Comparison of ENCODE assay signal across 10 cellular contexts in the genomic region with DNA sequence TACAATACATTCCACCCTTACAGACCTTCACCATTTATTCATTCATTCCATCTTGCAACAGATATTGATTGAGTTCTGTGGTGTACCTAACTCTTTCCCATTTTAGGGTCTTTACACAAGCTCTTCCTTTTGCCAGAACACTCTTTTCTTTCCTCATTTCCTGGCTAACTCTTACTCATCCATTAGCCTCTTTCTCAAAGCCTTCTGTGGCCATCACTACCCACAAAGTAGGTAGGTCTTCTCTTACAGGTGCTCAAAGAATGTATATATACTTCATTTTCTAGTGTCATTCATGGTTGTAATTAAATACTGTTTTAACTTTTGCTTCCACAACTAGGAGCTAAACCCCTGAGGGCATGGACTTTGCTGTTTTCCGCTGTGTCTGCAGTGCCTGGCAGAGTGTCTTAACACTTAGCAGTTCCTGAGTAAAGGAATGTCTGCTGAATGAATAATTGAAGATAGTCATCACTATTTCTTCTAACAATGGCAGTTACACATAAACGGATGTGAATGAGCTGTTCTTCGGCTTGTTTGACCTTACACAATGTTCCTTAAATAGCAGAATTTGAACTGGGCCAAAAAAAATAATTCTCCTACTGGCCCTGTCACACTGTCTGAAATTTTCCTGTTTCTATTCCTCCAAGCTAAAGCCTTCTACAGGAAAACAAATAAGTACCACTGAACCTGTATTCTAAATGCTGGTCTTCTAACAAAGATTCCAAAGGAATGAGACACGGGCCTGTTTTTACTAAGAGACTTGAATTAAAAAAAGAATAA. TPM values are rescaled to one million over a fixed set of nuclear protein-coding genes. Genes with fewer than 3 reads are reported as not detected.
A peak's percentile ranks its signal among the peaks of the same experiment; 100 is the strongest.
DNase-seq lines count a peak whose midpoint lies in the region; ATAC-seq and TF ChIP-seq lines count a peak whose summit lies in the region.
"Had no signal": no experiment of that assay in that cellular context is flagged by ENCODE, and none has a peak within 500 bp of the region (broad histone marks: within the 10 kb centered on the region; RNA-seq: fewer than 3 reads in every experiment).

No MANE protein-coding gene starts in this region.

- H4K20me1 ChIP-seq in fibroblast of lung (ENCODE audit: control insufficient read depth, extremely low read depth, insufficient read depth, low read length), result no peaks in the 10 kb centered on the region
- H4K20me1 ChIP-seq in osteoblast (ENCODE audit: insufficient read depth, low read length), result no peaks in the 10 kb centered on the region

- no peak overlapping the region for H3K4me2 ChIP-seq in fibroblast of lung (ENCODE audit: extremely low read depth, insufficient read depth, low read length)
- H3K4me2 ChIP-seq in osteoblast (ENCODE audit: insufficient read depth, low read length), result peak overlapping the region; percentile 56

- H3K79me2 ChIP-seq in fibroblast of lung (ENCODE audit: control insufficient read depth, insufficient read depth, low read length) (no peaks in the 10 kb centered on the region), osteoblast (ENCODE audit: insufficient read depth, low read length) (no peaks in the 10 kb centered on the region)

- H3K9ac ChIP-seq in fibroblast of lung (ENCODE audit: insufficient read depth, low read length), result no peak overlapping the region

- in situ Hi-C loops in Caki2 (cut with HindIII; ENCODE audit: low pct_unique_long_range_greater_than_20kb, low sequenced_read_pairs), result no loop called here

- no peaks in the 10 kb centered on the region for H3K9me3 ChIP-seq in fibroblast of lung (ENCODE audit: control insufficient read depth, insufficient read depth, low read depth, low read length)
- no peaks in the 10 kb centered on the region for H3K9me3 ChIP-seq in osteoblast (ENCODE audit: low read depth, low read length)

- DNase-seq in Caki2 (ENCODE audit: low read depth), result peak; percentile 74
- peak; percentile 52 for DNase-seq in RWPE1 (ENCODE audit: low spot score)
- DNase-seq in fibroblast of lung (ENCODE audit: low read depth in 2 of 2), result peak; percentile 83 to 98
- DNase-seq in osteoblast (ENCODE audit: insufficient read length, low spot score, missing footprints), result no peak
- DNase-seq in NCI-H524 (lab: John Stamatoyannopoulos, UW), result no peak
- no peak for DNase-seq in NCI-H2029 (lab: John Stamatoyannopoulos, UW)
- no peak for DNase-seq in HT-29 (ENCODE audit: low spot score)
- DNase-seq: DMS53; stimulated activated CD4-positive, alpha-beta T cell treated with anti-CD3 and anti-CD28 coated beads, Interleukin-2, amount 100 ng/mL, for 48 hours had no signal

- POLR2A ChIA-PET in RWPE1 (lab: Yijun Ruan, JAX; ENCODE audit: low non-redundant PET), result no interaction called here

- no peak for ATAC-seq in HG03378 (IDR thresholded peaks at IDR 0.05; ENCODE audit: unreplicated experiment)

- H3K27me3 ChIP-seq in fibroblast of lung (ENCODE audit: control insufficient read depth, insufficient read depth, low read length) (no peaks in the 10 kb centered on the region), osteoblast (ENCODE audit: insufficient read depth, low read length) (no peaks in the 10 kb centered on the region)

- TF ChIP-seq CTCF in RWPE1 (conservative IDR thresholded peaks at IDR 0.05; ENCODE audit: low read depth) (no peak), fibroblast of lung (conservative IDR thresholded peaks at IDR 0.05 in 1 of 2, IDR thresholded peaks at IDR 0.05 in 1 of 2; ENCODE audit: low read depth in 1 of 2, low read length in 2 of 2) (no peak), osteoblast (IDR thresholded peaks at IDR 0.05; ENCODE audit: extremely low read depth, low read depth, low read length) (no peak)

- H2AFZ ChIP-seq in fibroblast of lung (ENCODE audit: low read length) (no peak overlapping the region), osteoblast (ENCODE audit: low read length) (no peak overlapping the region)

- no peak overlapping the region for H3K4me3 ChIP-seq in fibroblast of lung (replicated peaks in 1 of 4; ENCODE audit: control extremely low read depth in 1 of 4, insufficient read depth in 1 of 4, low read depth in 3 of 4, low read length in 4 of 4)
- no peak overlapping the region for H3K4me3 ChIP-seq in osteoblast (ENCODE audit: insufficient read depth, low read length)

- H3K27ac ChIP-seq in RWPE1, result peak overlapping the region; percentile 69
- H3K27ac ChIP-seq in fibroblast of lung (ENCODE audit: insufficient read depth, low read length), result peak overlapping the region; percentile 36
- H3K27ac ChIP-seq in osteoblast (ENCODE audit: low read depth, low read length), result peak overlapping the region; percentile 80

- no peaks in the 10 kb centered on the region for H3K36me3 ChIP-seq in fibroblast of lung (ENCODE audit: control insufficient read depth, insufficient read depth, low read length)
- H3K36me3 ChIP-seq in osteoblast (ENCODE audit: insufficient read depth, low read length), result peaks cover 20% of the 10 kb centered on the region

- CTCF ChIA-PET in RWPE1 (lab: Yijun Ruan, JAX), result interaction anchor here (1.5 kb wide), 1 partner anchor 15 kb away, joined by 5 read pairs; a partner anchor contains a TSS

- H3K4me1 ChIP-seq in fibroblast of lung (ENCODE audit: control insufficient read depth, extremely low read depth, insufficient read depth, low read length), result peaks cover 5% of the 10 kb centered on the region
- peaks cover 24% of the 10 kb centered on the region for H3K4me1 ChIP-seq in osteoblast (ENCODE audit: insufficient read depth, low read length)

RNA-seq across cellular contexts. Expression of a gene that starts 15.1 kb away (rescaled TPM):
- 16.7 and 29.8 TPM in 2 replicates for total RNA-seq in Caki2 (2014; rRNA removed; shearing (Covaris generic); ENCODE audit: low replicate concordance)
- total RNA-seq in fibroblast of lung (40.8 and 64.7 TPM in 2 replicates), osteoblast (43.1 and 52.2 TPM in 2 replicates)
- polyA plus RNA-seq in fibroblast of lung, result 68.5 and 79.7 TPM in 2 replicates
- polyA plus RNA-seq in fibroblast of lung (2012), result 54.0 and 72.0 TPM in 2 replicates
- polyA minus RNA-seq in fibroblast of lung (ENCODE audit: low replicate concordance), result 2.7 and 5.1 TPM in 2 replicates
- total RNA-seq in HT-29 (2014; rRNA removed; shearing (Covaris generic)), result 8.6 and 13.9 TPM in 2 replicates

RNA-seq across cellular contexts. Expression of a gene that starts 31.4 kb away (rescaled TPM):
- total RNA-seq in Caki2 (2014; rRNA removed; shearing (Covaris generic); ENCODE audit: low replicate concordance), result 13.1 and 26.4 TPM in 2 replicates
- total RNA-seq in fibroblast of lung (6.4 and 8.8 TPM in 2 replicates), osteoblast (5.4 and 8.5 TPM in 2 replicates)
- 5.5 TPM in 2 replicates for polyA plus RNA-seq in fibroblast of lung
- 3.8 and 4.7 TPM in 2 replicates for polyA plus RNA-seq in fibroblast of lung (2012)
- polyA minus RNA-seq in fibroblast of lung (ENCODE audit: low replicate concordance), result 0.20 and 2.0 TPM in 2 replicates
- 8.8 and 13.3 TPM in 2 replicates for total RNA-seq in HT-29 (2014; rRNA removed; shearing (Covaris generic))

RNA-seq across cellular contexts. Expression of a gene that starts 31.4 kb away (rescaled TPM):
- total RNA-seq in Caki2 (2014; rRNA removed; shearing (Covaris generic); ENCODE audit: low replicate concordance), result 38.5 and 43.3 TPM in 2 replicates
- total RNA-seq in fibroblast of lung (28.2 and 34.5 TPM in 2 replicates), osteoblast (29.7 and 51.0 TPM in 2 replicates)
- polyA plus RNA-seq in fibroblast of lung, result 32.7 and 40.3 TPM in 2 replicates
- polyA plus RNA-seq in fibroblast of lung (2012), result 20.1 and 26.4 TPM in 2 replicates
- polyA minus RNA-seq in fibroblast of lung (ENCODE audit: low replicate concordance), result 9.8 and 17.0 TPM in 2 replicates
- 49.6 and 58.0 TPM in 2 replicates for total RNA-seq in HT-29 (2014; rRNA removed; shearing (Covaris generic))

Comparison
In these comparisons a context has a peak if more than half of its experiments do, and no peak if none do; other contexts are left out.
1. DNase-seq: peak in Caki2 (single experiment), RWPE1 (single experiment) and fibroblast of lung (2 of 2); none in osteoblast (single experiment), NCI-H524 (0 of 2), NCI-H2029 (single experiment) and HT-29 (single experiment).
2. Peak in every context shown above with its lines, with median percentiles within 50 percentile points of each other: H3K27ac ChIP-seq.